ENCODE assay signal across 8 cellular contexts in the genomic region with DNA sequence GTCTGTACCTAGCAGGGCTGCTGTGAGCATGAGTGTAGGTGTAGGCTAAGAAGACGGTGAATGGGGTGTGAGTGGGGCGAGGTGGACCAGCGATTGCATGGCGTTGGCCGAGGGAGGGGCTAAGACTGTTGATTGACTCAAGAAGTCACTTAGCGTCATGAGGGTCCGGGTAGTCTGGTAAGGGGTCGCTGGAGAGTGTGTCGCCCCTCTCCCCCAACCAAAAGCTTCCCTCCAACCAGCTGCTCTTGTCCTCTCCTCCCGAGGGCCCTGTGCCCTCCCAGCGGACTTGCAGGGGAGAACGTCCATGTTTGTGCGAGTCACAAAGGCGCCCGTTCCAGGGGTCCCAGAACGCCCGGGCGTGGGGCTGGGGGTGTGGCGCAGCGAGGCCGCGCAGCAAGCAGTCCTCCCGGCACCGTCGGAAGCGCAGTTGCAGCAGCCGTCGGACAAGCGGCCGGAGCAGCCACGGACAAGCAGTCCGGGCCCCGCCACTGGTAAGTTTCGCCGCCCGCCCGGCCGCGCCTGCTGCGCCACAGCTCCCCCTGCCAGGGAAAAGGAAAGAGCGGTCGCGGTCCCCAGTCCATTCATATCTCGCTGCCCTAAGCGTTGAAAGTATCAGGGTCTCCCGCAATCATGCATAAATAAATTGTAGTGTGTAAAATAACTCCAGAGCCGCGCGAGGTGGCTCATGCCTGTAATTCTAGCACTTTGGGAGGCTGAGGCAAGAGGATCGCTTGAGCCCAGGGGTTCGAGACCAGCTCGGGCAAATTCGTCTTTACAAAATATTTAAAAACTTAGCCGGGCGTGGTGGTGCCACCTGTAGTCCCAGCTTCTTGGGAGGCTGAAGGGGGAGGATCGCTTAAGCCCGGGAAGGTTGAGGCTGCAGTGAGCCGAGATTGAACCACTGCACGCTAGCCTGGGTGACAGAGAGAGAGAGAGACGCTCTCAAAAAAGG. TPM values are rescaled to one million over a fixed set of nuclear protein-coding genes. Genes with fewer than 3 reads are reported as not detected.
DNase-seq lines count a peak whose midpoint lies in the region; ATAC-seq and TF ChIP-seq lines count a peak whose summit lies in the region.

A gene (plus strand): TSS at position 373 of the 952 bp plus-strand sequence. CDS start 5,968 bp downstream, outside the sequence.

- peak; percentile 18 for TF ChIP-seq CTCF in CD8-positive, alpha-beta T cell (IDR thresholded peaks at IDR 0.05)
- TF ChIP-seq CTCF in esophagus muscularis mucosa (IDR thresholded peaks at IDR 0.05) = peak; percentile 43 to 59 (median 43)
- TF ChIP-seq CTCF in upper lobe of right lung (IDR thresholded peaks at IDR 0.05) = peak; percentile 52

- H3K27ac ChIP-seq in CD8-positive, alpha-beta T cell (ENCODE audit: low read depth, low read length) = no peak within 1 kb of the TSS
- H3K27ac ChIP-seq in esophagus muscularis mucosa (replicated peaks in 1 of 4) (no peak within 1 kb of the TSS), mucosa of rectum (ENCODE audit: low read depth in 2 of 2, low read length in 2 of 2) (no peak within 1 kb of the TSS), upper lobe of right lung (no peak within 1 kb of the TSS)

- H3K9ac ChIP-seq in mucosa of rectum (ENCODE audit: low read depth in 1 of 2, low read length in 2 of 2) = peak within 1 kb of the TSS; percentile 25 to 44

- peaks cover 5% of the 10 kb centered on the region for H3K4me1 Mint-ChIP-seq in CD8-positive, alpha-beta T cell (ENCODE audit: low read depth)

- no peaks in the 10 kb centered on the region for H3K9me3 Mint-ChIP-seq in CD8-positive, alpha-beta T cell

- no peaks in the 10 kb centered on the region for H3K36me3 ChIP-seq in CD8-positive, alpha-beta T cell (ENCODE audit: insufficient read depth, low read length)
- H3K36me3 ChIP-seq in esophagus muscularis mucosa (no peaks in the 10 kb centered on the region), mucosa of rectum (ENCODE audit: control insufficient read depth in 2 of 2, insufficient read depth in 2 of 2, low read length in 2 of 2) (no peaks in the 10 kb centered on the region), upper lobe of right lung (no peaks in the 10 kb centered on the region)

- CTCF ChIA-PET in CD8-positive, alpha-beta T cell (lab: Charles Lee) = interaction anchor here (0.7 to 2.1 kb wide), 5 partner anchors 19 to 397 kb away, joined by 3 to 9 read pairs (median 3); a partner anchor contains a TSS

- POLR2A ChIA-PET in CD8-positive, alpha-beta T cell (lab: Charles Lee) = interaction anchor here (0.7 kb wide), 1 partner anchor 1061 kb away, joined by 4 read pairs; no protein-coding TSS in a partner anchor

- WGBS in esophagus muscularis mucosa = 35% methylated on average over 33 of the region's 60 CpGs

- ATAC-seq in CD8-positive, alpha-beta T cell = no peak
- ATAC-seq in upper lobe of right lung (peak; percentile 86), HG02981 (IDR thresholded peaks at IDR 0.05; ENCODE audit: unreplicated experiment) (no peak)

- no peaks in the 10 kb centered on the region for H3K9me3 ChIP-seq in CD8-positive, alpha-beta T cell (ENCODE audit: low read length)
- H3K9me3 ChIP-seq in esophagus muscularis mucosa = no peaks in the 10 kb centered on the region
- H3K9me3 ChIP-seq in mucosa of rectum (ENCODE audit: control insufficient read depth in 2 of 2, low read length in 2 of 2) = no peaks in the 10 kb centered on the region
- no peaks in the 10 kb centered on the region for H3K9me3 ChIP-seq in upper lobe of right lung

- no peaks in the 10 kb centered on the region for H3K4me1 ChIP-seq in CD8-positive, alpha-beta T cell (ENCODE audit: insufficient read depth, low read length)
- H3K4me1 ChIP-seq in esophagus muscularis mucosa (peaks cover 9 to 24% (median 21%) of the 10 kb centered on the region in 4 donors), mucosa of rectum (ENCODE audit: control insufficient read depth in 2 of 2, insufficient read depth in 2 of 2, low read length in 2 of 2) (no peaks in the 10 kb centered on the region), upper lobe of right lung (peaks cover 2% of the 10 kb centered on the region)

- no peaks in the 10 kb centered on the region for H3K36me3 Mint-ChIP-seq in CD8-positive, alpha-beta T cell

- H3K4me3 ChIP-seq in CD8-positive, alpha-beta T cell (ENCODE audit: low read depth, low read length) = peak within 1 kb of the TSS; percentile 61
- peak within 1 kb of the TSS; percentile 10; the same call in 1 of the 2 replicates for H3K4me3 ChIP-seq in Jurkat, Clone E6-1 (ENCODE audit: low read length)
- H3K4me3 ChIP-seq in esophagus muscularis mucosa (peak within 1 kb of the TSS; percentile 27 to 56 (median 42)), mucosa of rectum (ENCODE audit: low read length in 2 of 2) (peak within 1 kb of the TSS; percentile 43 to 58), upper lobe of right lung (peak within 1 kb of the TSS; percentile 39)

- DNase-seq in CD8-positive, alpha-beta T cell = peak in 5 of 7 experiments; percentile 9 to 61 (median 33)
- DNase-seq in Jurkat, Clone E6-1 (ENCODE audit: low read depth, low spot score) = no peak
- DNase-seq in activated CD4-positive, alpha-beta T cell treated with anti-CD3 and anti-CD28 coated beads, Interleukin-2, amount 50 U/mL, for 1 hour = peak; percentile 8
- DNase-seq in esophagus muscularis mucosa (ENCODE audit: extremely low spot score) (no peak), upper lobe of right lung (peak; percentile 77), NCI-H187 treated with DMSO at 0.1 percent for 48 hours (lab: John Stamatoyannopoulos, UW) (no peak)

- H3K27me3 Mint-ChIP-seq in CD8-positive, alpha-beta T cell (ENCODE audit: low read depth) = peaks cover 51% of the 10 kb centered on the region

- TF ChIP-seq POLR2A in esophagus muscularis mucosa (IDR thresholded peaks at IDR 0.05; ENCODE audit: low read depth) = no peak

- intact Hi-C loops in CD8-positive, alpha-beta T cell (cut with DNase I, micrococcal nuclease) = no loop called here
- intact Hi-C loops in esophagus muscularis mucosa (cut with DNase I) = loop anchor here (5.0 to 10.0 kb wide), 2 partner anchors 35 to 222 kb away; no protein-coding TSS in a partner anchor
- intact Hi-C loops in upper lobe of right lung (cut with DNase I) = no loop called here

- peak within 1 kb of the TSS; percentile 80 for H3K4me3 Mint-ChIP-seq in CD8-positive, alpha-beta T cell

- H3K27ac Mint-ChIP-seq in CD8-positive, alpha-beta T cell = no peak within 1 kb of the TSS

- peaks cover 11% of the 10 kb centered on the region for H3K27me3 ChIP-seq in CD8-positive, alpha-beta T cell (ENCODE audit: insufficient read depth, low read length)
- H3K27me3 ChIP-seq in esophagus muscularis mucosa (no peaks in the 10 kb centered on the region), mucosa of rectum (ENCODE audit: control insufficient read depth in 2 of 2, insufficient read depth in 2 of 2, low read length in 2 of 2) (peaks cover 14 to 18% of the 10 kb centered on the region in 2 donors), upper lobe of right lung (peaks cover 20% of the 10 kb centered on the region)

- no peak for TF ChIP-seq EP300 in esophagus muscularis mucosa (IDR thresholded peaks at IDR 0.05)

RNA-seq across cellular contexts. Expression of the gene that starts here (rescaled TPM):
- total RNA-seq in CD8-positive, alpha-beta T cell = not detected
- polyA plus RNA-seq in Jurkat, Clone E6-1 (2012; ENCODE audit: insufficient read depth, insufficient read length) = not detected
- not detected for total RNA-seq in esophagus muscularis mucosa
- not detected for total RNA-seq in upper lobe of right lung

Comparison
In these comparisons a context has a peak if more than half of its experiments do, and no peak if none do; other contexts are left out.
1. Peak in DNase-seq and H3K4me3 ChIP-seq in CD8-positive, alpha-beta T cell; RNA of the gene not detected or under 1 TPM.
2. Peak in DNase-seq, ATAC-seq and H3K4me3 ChIP-seq in upper lobe of right lung; RNA of the gene not detected or under 1 TPM.
3. H3K4me3 ChIP-seq: peak in every context shown above with its lines; median percentile 61 in CD8-positive, alpha-beta T cell; 50 in mucosa of rectum; 42 in esophagus muscularis mucosa; 39 in upper lobe of right lung; 10 in Jurkat, Clone E6-1.